ENCODE assay signal across 20 cellular contexts in genomic region chr10:119588071-119588470, GRCh38. TPM values are rescaled to one million over a fixed set of nuclear protein-coding genes. Genes with fewer than 3 reads are reported as not detected.
A peak's percentile ranks its signal among the peaks of the same experiment; 100 is the strongest.
DNase-seq lines count a peak whose midpoint lies in the region; ATAC-seq, FAIRE-seq and TF ChIP-seq lines count a peak whose summit lies in the region.
"Had no signal": no experiment of that assay in that cellular context is flagged by ENCODE, and none has a peak within 500 bp of the region (broad histone marks: within the 10 kb centered on the region; RNA-seq: fewer than 3 reads in every experiment).

No MANE protein-coding gene starts in this region.

- H3K4me2 ChIP-seq in A549 (no peak overlapping the region), Loucy (ENCODE audit: low read depth, low read length, poor library complexity, severe bottlenecking) (peak overlapping the region; percentile 66), K562 (ENCODE audit: insufficient read depth, low read length) (no peak overlapping the region)
- H3K4me2 ChIP-seq: BLaER1 treated with 17β-estradiol and CSF1 and Interleukin-3, amounts not matched to agents 10 nM and 100 nM had no signal

- H3K9me2 ChIP-seq in Loucy (replicated peaks; ENCODE audit: low read depth, low read length): no peaks in the 10 kb centered on the region

- CTCF ChIA-PET in A549 (lab: Yijun Ruan, JAX): interaction anchor here (0.8 to 1.4 kb wide), 2 partner anchors 9 to 143 kb away, joined by 3 to 4 read pairs; partner anchors contain the start of gene TIAL1
- CTCF ChIA-PET in K562 (lab: Yijun Ruan, JAX; ENCODE audit: low intra/inter-chr PET ratio): interaction anchor here (0.6 kb wide), 1 partner anchor 52 kb away, joined by 4 read pairs; no protein-coding TSS in a partner anchor
- CTCF ChIA-PET in MCF 10A (lab: Yijun Ruan, JAX): interaction anchor here (0.7 to 1.3 kb wide), 2 partner anchors 15 to 306 kb away, joined by 3 read pairs; no protein-coding TSS in a partner anchor

- ATAC-seq in A549 (no peak), K562 (no peak), HG02840 (IDR thresholded peaks at IDR 0.05; ENCODE audit: low FRiP score, unreplicated experiment) (no peak), HG03354 (IDR thresholded peaks at IDR 0.05; ENCODE audit: poor library complexity, severe bottlenecking, unreplicated experiment) (no peak)
- ATAC-seq: CD8-positive, alpha-beta T cell had no signal

- BruUV-seq in K562 (replicated peaks; lab: Mats Ljungman, UMichigan): no TSS peak
- no TSS peak for BruUV-seq in MCF 10A (replicated peaks; lab: Mats Ljungman, UMichigan)

- peaks cover 43% of the 10 kb centered on the region for H3K36me3 Mint-ChIP-seq in MCF 10A (ENCODE audit: insufficient read depth, unreplicated experiment)

- no peaks in the 10 kb centered on the region for H3K9me1 ChIP-seq in K562 (ENCODE audit: control insufficient read depth, insufficient read depth, low read length)

- H3K27ac ChIP-seq in A549 (no peak overlapping the region), K562 (ENCODE audit: extremely low read depth, low read depth, low read length) (no peak overlapping the region)
- H3K27ac ChIP-seq: BLaER1 treated with 17β-estradiol and CSF1 and Interleukin-3, amounts not matched to agents 10 nM and 100 nM; C4-2B had no signal

- no peak overlapping the region for H3K27ac Mint-ChIP-seq in MCF 10A (ENCODE audit: low read depth, unreplicated experiment)
- H3K27ac Mint-ChIP-seq: B cell; CD4-positive, alpha-beta T cell had no signal

- DNase-seq in A549 (ENCODE audit: low read depth in 1 of 2, low spot score in 1 of 2): no peak
- no peak for DNase-seq in GM12892 (ENCODE audit: insufficient read length)
- no peak for DNase-seq in K562 (ENCODE audit: extremely low read depth in 1 of 4, low spot score in 3 of 4)
- no peak for DNase-seq in MCF 10A (ENCODE audit: unreplicated experiment)
- no peak for DNase-seq in lower leg skin (ENCODE audit: low spot score in 2 of 2)
- DNase-seq: 8988T; AML-193; Caco-2; Calu3; CD4-positive, alpha-beta T cell; CD8-positive, alpha-beta T cell; DMS79 treated with DMSO at 0.1 percent for 48 hours; GF-D8 had no signal

- FAIRE-seq in A549 (lab: Jason Lieb, UNC) (no peak), GM12892 (lab: Jason Lieb, UNC) (peak; percentile 21), K562 (lab: Jason Lieb, UNC) (no peak)
- FAIRE-seq: D721Med had no signal

- H4K20me1 ChIP-seq in Loucy (ENCODE audit: insufficient read depth, low read length, poor library complexity, severe bottlenecking) (peaks cover 88% of the 10 kb centered on the region), K562 (replicated peaks; ENCODE audit: control insufficient read depth, insufficient read depth, low read length) (0 out of 2 replicates have a peak, but pooled peaks cover 4% of the 10 kb centered on the region)

- peaks cover 49% of the 10 kb centered on the region; the same call in 1 of the 2 replicates for H3K36me3 ChIP-seq in Loucy (ENCODE audit: insufficient read depth, low read length)
- H3K36me3 ChIP-seq in K562 (ENCODE audit: control insufficient read depth, insufficient read depth, low read length): peaks cover 78% of the 10 kb centered on the region

- no peaks in the 10 kb centered on the region for H3K27me3 ChIP-seq in Loucy (ENCODE audit: insufficient read depth, low read length, poor library complexity, severe bottlenecking)
- no peaks in the 10 kb centered on the region for H3K27me3 ChIP-seq in K562 (ENCODE audit: control insufficient read depth in 2 of 2, insufficient read depth in 2 of 2, low read length in 2 of 2)
- H3K27me3 ChIP-seq: BLaER1 treated with 17β-estradiol and CSF1 and Interleukin-3, amounts not matched to agents 10 nM and 100 nM had no signal

- TF ChIP-seq EP300 in A549 (IDR thresholded peaks at IDR 0.05): no peak
- TF ChIP-seq EP300 in K562 (IDR thresholded peaks at IDR 0.05; ENCODE audit: low read length): no peak

- POLR2A ChIA-PET in A549 (lab: Yijun Ruan, JAX) (interaction anchor here (1.3 kb wide), 1 partner anchor 9 kb away, joined by 5 read pairs; the partner anchor contains the start of gene TIAL1), K562 (lab: Yijun Ruan, JAX) (interaction anchor here (0.7 to 1.4 kb wide), 2 partner anchors 18 to 46 kb away, joined by 3 to 4 read pairs; partner anchors contain the start of gene RGS10), MCF 10A (lab: Yijun Ruan, JAX) (no interaction called here)

- no peak overlapping the region for H3K9ac ChIP-seq in Loucy (ENCODE audit: low read depth, low read length, poor library complexity, severe bottlenecking)
- no peak overlapping the region for H3K9ac ChIP-seq in K562 (ENCODE audit: insufficient read depth in 1 of 2, low read depth in 2 of 2, low read length in 2 of 2)
- H3K9ac ChIP-seq: BLaER1 treated with 17β-estradiol and CSF1 and Interleukin-3, amounts not matched to agents 10 nM and 100 nM had no signal

- H3K27me3 Mint-ChIP-seq in MCF 10A (ENCODE audit: insufficient read depth, unreplicated experiment): no peaks in the 10 kb centered on the region
- H3K27me3 Mint-ChIP-seq: B cell; CD4-positive, alpha-beta T cell had no signal

- in situ Hi-C loops in K562 (cut with MboI): no loop called here

- peaks cover 22% of the 10 kb centered on the region for H3K4me1 Mint-ChIP-seq in MCF 10A (ENCODE audit: insufficient read depth, unreplicated experiment)

- H2AFZ ChIP-seq in Loucy (ENCODE audit: low read length) (no peak overlapping the region), K562 (ENCODE audit: low read depth, low read length) (no peak overlapping the region)

- H3K4me1 ChIP-seq in A549 (peaks cover 16% of the 10 kb centered on the region), Loucy (ENCODE audit: insufficient read depth, low read length, poor library complexity, severe bottlenecking) (peaks cover 57% of the 10 kb centered on the region), K562 (replicated peaks in 1 of 2; ENCODE audit: control insufficient read depth in 2 of 2, insufficient read depth in 2 of 2, low read length in 2 of 2) (no peaks in the 10 kb centered on the region; a peak in 1 of 5 replicates)

- TF ChIP-seq RAD21 in A549 (conservative IDR thresholded peaks at IDR 0.05 in 1 of 2, IDR thresholded peaks at IDR 0.05 in 1 of 2): no peak
- TF ChIP-seq RAD21 in K562 (CRISPR knock-in tag; conservative IDR thresholded peaks at IDR 0.05 in 1 of 2, IDR thresholded peaks at IDR 0.05 in 1 of 2): no peak

- H3K9me3 ChIP-seq in A549: no peaks in the 10 kb centered on the region
- no peaks in the 10 kb centered on the region for H3K9me3 ChIP-seq in Loucy (ENCODE audit: insufficient read depth, low read depth, low read length)
- H3K9me3 ChIP-seq in K562 (replicated peaks; ENCODE audit: control insufficient read depth, insufficient read depth, low read depth, low read length): no peaks in the 10 kb centered on the region
- H3K9me3 ChIP-seq: BLaER1 treated with 17β-estradiol and CSF1 and Interleukin-3, amounts not matched to agents 10 nM and 100 nM; Caco-2 had no signal

- H3K4me3 ChIP-seq in A549 (no peak overlapping the region), Loucy (ENCODE audit: low read length, poor library complexity, severe bottlenecking) (peak overlapping the region; percentile 38), K562 (no peak overlapping the region), lower leg skin (ENCODE audit: low read depth, poor library complexity, severe bottlenecking) (no peak overlapping the region)
- H3K4me3 ChIP-seq: BLaER1 treated with 17β-estradiol and CSF1 and Interleukin-3, amounts not matched to agents 10 nM and 100 nM had no signal

- TF ChIP-seq CTCF in A549 (IDR thresholded peaks at IDR 0.05) (no peak), Loucy (conservative IDR thresholded peaks at IDR 0.05; ENCODE audit: low read length) (no peak), K562 (IDR thresholded peaks at IDR 0.05 in 2 of 3, conservative IDR thresholded peaks at IDR 0.05 in 1 of 3; ENCODE audit: insufficient read depth in 2 of 3, low read depth in 1 of 3, low read length in 3 of 3) (no peak), MCF 10A (IDR thresholded peaks at IDR 0.05; ENCODE audit: unreplicated experiment) (no peak), lower leg skin (IDR thresholded peaks at IDR 0.05) (no peak)

- 97% methylated on average over 4 of the region's 4 CpGs for WGBS in A549 (ENCODE audit: missing lambda C conversion rate)
- WGBS in K562 (ENCODE audit: insufficient coverage, low coverage, missing lambda C conversion rate): 100% methylated on average over 4 of the region's 4 CpGs
- WGBS in lower leg skin, 2 donors: 91 to 95% methylated on average over 4 of the region's 4 CpGs

- H3F3A ChIP-seq in Loucy (ENCODE audit: low read depth): no peaks in the 10 kb centered on the region; the same call in 1 of the 2 replicates

- intact Hi-C loops in K562 (cut with micrococcal nuclease): no loop called here
- intact Hi-C loops in MCF 10A (cut with micrococcal nuclease): no loop called here
- intact Hi-C loops in lower leg skin (cut with DNase I; ENCODE audit: low total_unique reads): no loop called here

- H3K79me2 ChIP-seq in Loucy (ENCODE audit: insufficient read depth, low read length): peaks cover 100% of the 10 kb centered on the region
- peaks cover 91% of the 10 kb centered on the region for H3K79me2 ChIP-seq in K562 (ENCODE audit: control insufficient read depth, insufficient read depth, low read length)

- TF ChIP-seq POLR2A in A549 (IDR thresholded peaks at IDR 0.05; ENCODE audit: low read length) (no peak), GM12892 (IDR thresholded peaks at IDR 0.05; ENCODE audit: low read depth, low read length) (no peak), K562 (conservative IDR thresholded peaks at IDR 0.05) (no peak), lower leg skin (IDR thresholded peaks at IDR 0.05) (no peak)

- H3K4me3 Mint-ChIP-seq in MCF 10A (ENCODE audit: unreplicated experiment): no peak overlapping the region
- H3K4me3 Mint-ChIP-seq: B cell; CD4-positive, alpha-beta T cell; CD8-positive, alpha-beta T cell had no signal

- H3K9me3 Mint-ChIP-seq in MCF 10A (ENCODE audit: unreplicated experiment): no peaks in the 10 kb centered on the region
- H3K9me3 Mint-ChIP-seq: CD4-positive, alpha-beta T cell; CD8-positive, alpha-beta T cell had no signal

RNA-seq across cellular contexts. Expression of gene TIAL1, which starts 8.7 kb away (rescaled TPM):
- 101 and 115 TPM in 2 replicates for polyA plus RNA-seq in A549 (2011; rRNA removed)
- 40.8 and 45.1 TPM in 2 replicates for polyA plus RNA-seq in A549 (2012; cell fraction: cytosol; rRNA removed)
- polyA plus RNA-seq in A549 (2012; cell fraction: nucleus; rRNA removed): 54.7 and 77.8 TPM in 2 replicates
- 88.1 to 89.5 TPM (median 88.8 TPM) in 3 replicates for polyA plus RNA-seq in A549 (2017; fragmentation: RNase III; extraction: RNeasy Plus Mini Kit Qiagen cat#74134 plus additional on column Dnase treatment)
- 61.5 and 64.7 TPM in 2 replicates for polyA minus RNA-seq in A549 (2011; rRNA and poly(A)+ RNA removed)
- 120 TPM for polyA plus RNA-seq in GM12892 (2012; ENCODE audit: missing spikeins)
- total RNA-seq in K562 (2011; cell fraction: chromatin; rRNA removed; ENCODE audit: low replicate concordance): 198 and 514 TPM in 2 replicates
- total RNA-seq in K562 (2011; cell fraction: nucleolus; rRNA removed): 93.2 and 115 TPM in 2 replicates
- total RNA-seq in K562 (2011; cell fraction: nucleoplasm; rRNA removed): 178 and 179 TPM in 2 replicates
- total RNA-seq in K562 (2014; rRNA removed): 26.0 and 34.0 TPM in 2 replicates
- 53.6 and 58.2 TPM in 2 replicates for total RNA-seq in K562 (2014; rRNA removed; fragmentation: Illumina TruSeq; extraction: Trizol)
- total RNA-seq in K562 (2015; rRNA removed; fragmentation: Illumina TruSeq; extraction: Trizol): 44.0 and 45.3 TPM in 2 replicates
- total RNA-seq in K562 (2021): 119 and 126 TPM in 2 replicates
- 113 and 116 TPM in 2 replicates for polyA plus RNA-seq in K562 (2011; rRNA removed)
- polyA plus RNA-seq in K562 (2011; cell fraction: cytosol; rRNA removed): 19.5 and 43.1 TPM in 2 replicates
- 192 and 336 TPM in 2 replicates for polyA plus RNA-seq in K562 (2011; cell fraction: nucleus; rRNA removed)
- polyA plus RNA-seq in K562 (2012): 74.9 and 83.6 TPM in 2 replicates
- 101 and 112 TPM in 2 replicates for polyA plus RNA-seq in K562 (2014; fragmentation: Illumina TruSeq; extraction: Trizol)
- 10 to 100 TPM; 22.5 to 30.8 TPM for polyA plus RNA-seq in K562 (2014; fragmentation: Nextera tagmentation; extraction: Ambion mirVana)
- polyA plus RNA-seq in K562 (2014; rRNA removed): 89.3 and 98.7 TPM in 2 replicates
- polyA minus RNA-seq in K562 (2011; rRNA and poly(A)+ RNA removed): 85.9 and 92.3 TPM in 2 replicates
- 30.6 and 32.8 TPM in 2 replicates for polyA minus RNA-seq in K562 (2011; cell fraction: cytosol; rRNA and poly(A)+ RNA removed)
- polyA minus RNA-seq in K562 (2011; cell fraction: nucleus; rRNA and poly(A)+ RNA removed): 52.5 and 99.1 TPM in 2 replicates
- 117 and 149 TPM in 2 replicates for total RNA-seq in MCF 10A (2022)
- total RNA-seq in lower leg skin: 10 to 100 TPM; 43.1 to 61.7 (median 51.1) TPM

RNA-seq across cellular contexts. Expression of gene RGS10, which starts 45.6 kb away (rescaled TPM):
- polyA plus RNA-seq in A549 (2011; rRNA removed) (33.5 and 46.4 TPM in 2 replicates), A549 (2017; fragmentation: RNase III; extraction: RNeasy Plus Mini Kit Qiagen cat#74134 plus additional on column Dnase treatment) (39.7 to 41.4 TPM (median 41.3 TPM) in 3 replicates), K562 (2011; rRNA removed) (89.3 and 123 TPM in 2 replicates), K562 (2014; fragmentation: Illumina TruSeq; extraction: Trizol) (81.1 and 91.4 TPM in 2 replicates), K562 (2014; fragmentation: Nextera tagmentation; extraction: Ambion mirVana) (10 to 100 TPM; 31.9 to 43.7 TPM), K562 (2014; rRNA removed) (79.2 and 104 TPM in 2 replicates)
- polyA plus RNA-seq in A549 (2012; cell fraction: cytosol; rRNA removed): 20.7 and 24.3 TPM in 2 replicates
- polyA plus RNA-seq in A549 (2012; cell fraction: nucleus; rRNA removed): 3.5 and 9.6 TPM in 2 replicates
- 4.9 and 9.1 TPM in 2 replicates for polyA minus RNA-seq in A549 (2011; rRNA and poly(A)+ RNA removed)
- 313 TPM for polyA plus RNA-seq in GM12892 (2012; ENCODE audit: missing spikeins)
- 9.5 and 17.1 TPM in 2 replicates for total RNA-seq in K562 (2011; cell fraction: chromatin; rRNA removed; ENCODE audit: low replicate concordance)
- total RNA-seq in K562 (2011; cell fraction: nucleolus; rRNA removed): 9.5 and 11.8 TPM in 2 replicates
- 15.0 and 25.7 TPM in 2 replicates for total RNA-seq in K562 (2011; cell fraction: nucleoplasm; rRNA removed)
- total RNA-seq in K562 (2014; rRNA removed) (47.6 and 61.8 TPM in 2 replicates), K562 (2014; rRNA removed; fragmentation: Illumina TruSeq; extraction: Trizol) (67.5 and 76.1 TPM in 2 replicates), K562 (2015; rRNA removed; fragmentation: Illumina TruSeq; extraction: Trizol) (62.1 and 62.4 TPM in 2 replicates), K562 (2021) (56.6 and 59.1 TPM in 2 replicates), MCF 10A (2022) (17.0 and 26.0 TPM in 2 replicates), lower leg skin (10 to 100 TPM; 14.8 to 40.1 (median 21.3) TPM)
- 23.5 and 39.7 TPM in 2 replicates for polyA plus RNA-seq in K562 (2011; cell fraction: cytosol; rRNA removed)
- polyA plus RNA-seq in K562 (2011; cell fraction: nucleus; rRNA removed): 17.6 and 25.4 TPM in 2 replicates
- polyA plus RNA-seq in K562 (2012): 72.6 and 102 TPM in 2 replicates
- 48.6 and 52.8 TPM in 2 replicates for polyA minus RNA-seq in K562 (2011; rRNA and poly(A)+ RNA removed)
- polyA minus RNA-seq in K562 (2011; cell fraction: cytosol; rRNA and poly(A)+ RNA removed): 21.9 and 24.2 TPM in 2 replicates
- 4.6 and 9.9 TPM in 2 replicates for polyA minus RNA-seq in K562 (2011; cell fraction: nucleus; rRNA and poly(A)+ RNA removed)

Comparison
In these comparisons a context has a peak if more than half of its experiments do, and no peak if none do; other contexts are left out.
1. Of the 35 proteins assayed by ChIP-seq in both K562 and A549: peak only in K562: none; only in A549: MAFK; in both: none; in neither: 34.